Comparison of ENCODE assay signal across 31 cellular contexts in the genomic region with DNA sequence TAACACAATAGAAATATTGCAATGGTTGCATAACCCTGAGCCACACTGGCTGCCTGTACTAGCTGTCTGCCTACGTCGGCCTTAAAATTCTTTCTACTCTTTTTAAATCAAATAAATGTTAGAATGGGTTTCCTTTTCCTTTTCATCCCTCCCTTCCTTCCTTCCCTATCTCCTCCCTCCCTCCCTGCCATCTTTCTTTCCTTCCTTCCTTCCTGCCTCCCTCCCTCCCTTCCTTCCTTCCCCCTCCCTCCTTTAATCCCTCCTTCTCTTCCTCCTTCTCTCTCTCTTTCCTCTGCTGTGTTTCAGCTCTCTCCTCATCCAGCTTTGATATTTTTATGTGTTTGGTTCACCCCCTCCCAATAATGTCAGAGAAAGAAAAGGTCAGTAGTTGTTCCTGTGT. TPM values are rescaled to one million over a fixed set of nuclear protein-coding genes. Genes with fewer than 3 reads are reported as not detected.
"Had no signal": no experiment of that assay in that cellular context is flagged by ENCODE, and none has a peak within 500 bp of the region (broad histone marks: within the 10 kb centered on the region; RNA-seq: fewer than 3 reads in every experiment).

No MANE protein-coding gene starts in this region.

- ATAC-seq: effector memory CD8-positive, alpha-beta T cell; left ventricle myocardium superior; lower lobe of right lung; natural killer cell; pancreas; sciatic nerve had no signal

- DNase-seq: cortex of kidney; effector memory CD8-positive, alpha-beta T cell; erythroblast; esophagus squamous epithelium; left ventricle myocardium superior; lower lobe of right lung; natural killer cell; pancreas; stimulated activated CD4-positive, alpha-beta T cell treated with anti-CD3 and anti-CD28 coated beads, Interleukin-12 subunit alpha, Interleukin-12 subunit beta, amount 100 ng/mL, for 4 hours; stimulated activated CD4-positive, alpha-beta T cell treated with anti-CD3 and anti-CD28 coated beads, Interleukin-1b, Interleukin-23, amount 100 ng/mL, for 48 hours; stimulated activated CD4-positive, alpha-beta T cell treated with anti-CD3 and anti-CD28 coated beads, Interleukin-4, amount 100 ng/mL, for 1 hour; stimulated activated CD8-positive, alpha-beta memory T cell treated with anti-CD3 and anti-CD28 coated beads, Interleukin-4, amount 100 ng/mL, for 48 hours; stimulated activated naive CD4-positive, alpha-beta T cell treated with Interleukin-2 at 50 U/mL for 16 hours; stomach; thyroid gland; trophoblast cell had no signal

- H3K27ac Mint-ChIP-seq: effector memory CD8-positive, alpha-beta T cell; natural killer cell had no signal

- H3K4me3 ChIP-seq: esophagus squamous epithelium, lower lobe of right lung, pancreas, smooth muscle cell, stomach, thyroid gland, vagina had no signal

- H3K27me3 ChIP-seq: thyroid gland, vagina had no signal

- H3K36me3 ChIP-seq: esophagus squamous epithelium, lower lobe of right lung, neutrophil, pancreas, stomach, thyroid gland, vagina had no signal

- H3K4me1 ChIP-seq: esophagus squamous epithelium, lower lobe of right lung, pancreas, stomach, vagina had no signal

- H3K4me2 ChIP-seq: smooth muscle cell had no signal

- H3K9me3 ChIP-seq: neutrophil, pancreas, thyroid gland, vagina had no signal

- H3K4me3 Mint-ChIP-seq: effector memory CD8-positive, alpha-beta T cell; natural killer cell had no signal

- H3K27ac ChIP-seq: esophagus squamous epithelium, lower lobe of right lung, neutrophil, pancreas, stomach, thyroid gland, vagina had no signal

- H3K4me1 Mint-ChIP-seq: natural killer cell had no signal

RNA-seq across cellular contexts. Expression of a gene that starts 28.2 kb away (rescaled TPM):
- total RNA-seq: dermis microvascular lymphatic vessel endothelial cell, esophagus squamous epithelium, frontal cortex, left ventricle myocardium superior, lower lobe of right lung, mononuclear cell, natural killer cell, omental fat pad, posterior vena cava, pulmonary artery endothelial cell, sciatic nerve, smooth muscle cell, stomach, subcutaneous adipose tissue, temporal lobe, thyroid gland, ureter, vagina had no signal
- polyA plus RNA-seq: keratinocyte, neural cell, smooth muscle cell, stomach had no signal
